In the genomic region with DNA sequence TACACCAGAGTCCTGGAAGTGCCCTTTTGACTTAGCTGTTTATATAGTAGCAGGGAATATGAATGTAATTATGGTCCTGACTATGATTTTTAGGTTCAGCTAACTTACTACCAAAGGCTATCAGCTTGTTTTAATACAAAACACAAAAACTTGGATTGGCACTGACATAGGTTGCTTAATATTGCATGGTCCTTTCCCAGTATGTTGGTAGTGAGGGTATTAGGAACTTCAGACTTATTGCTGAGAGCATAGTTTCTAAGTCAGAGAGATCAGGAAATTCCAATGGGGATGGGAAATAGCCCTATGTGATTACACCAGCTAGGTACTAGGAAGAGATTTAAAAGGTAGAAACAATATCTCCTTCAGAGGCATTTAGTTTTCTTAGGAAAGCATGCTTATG, we compare ENCODE assay signal across 15 cellular contexts. TPM values are rescaled to one million over a fixed set of nuclear protein-coding genes. Genes with fewer than 3 reads are reported as not detected.
DNase-seq lines count a peak whose midpoint lies in the region; ATAC-seq and TF ChIP-seq lines count a peak whose summit lies in the region.
"Had no signal": no experiment of that assay in that cellular context is flagged by ENCODE, and none has a peak within 500 bp of the region (broad histone marks: within the 10 kb centered on the region; RNA-seq: fewer than 3 reads in every experiment).

No MANE protein-coding gene starts in this region.

- TF ChIP-seq CTCF in left ventricle myocardium inferior (IDR thresholded peaks at IDR 0.05; ENCODE audit: borderline replicate concordance) (no peak), SU-DHL-6 (IDR thresholded peaks at IDR 0.05; ENCODE audit: insufficient read depth, low read length, poor library complexity, severe bottlenecking) (no peak), fibroblast of the aortic adventitia (IDR thresholded peaks at IDR 0.05; ENCODE audit: insufficient read depth, low read length) (no peak), type B pancreatic cell (conservative IDR thresholded peaks at IDR 0.05) (no peak), GM13977 (IDR thresholded peaks at IDR 0.05; ENCODE audit: extremely low read depth, insufficient read depth, missing control alignments) (no peak)

- H3K36me3 ChIP-seq in left ventricle myocardium inferior (peaks cover 3% of the 10 kb centered on the region), SU-DHL-6 (ENCODE audit: low read length) (peaks cover 16% of the 10 kb centered on the region)

- intact Hi-C loops in left ventricle myocardium inferior (cut with micrococcal nuclease) = loop anchor here (10.0 kb wide), 1 partner anchor 51 kb away; no protein-coding TSS in a partner anchor
- intact Hi-C loops in right cardiac atrium (cut with DNase I) = loop anchor here in 1 of 4 donors (10.0 kb wide), 1 partner anchor 81 kb away; a partner anchor contains a TSS

- DNase-seq in left ventricle myocardium inferior (no peak), right cardiac atrium (no peak), fibroblast of the aortic adventitia (ENCODE audit: low read depth) (peak; percentile 62), type B pancreatic cell (ENCODE audit: extremely low spot score, unreplicated experiment) (no peak), NCI-H187 (lab: John Stamatoyannopoulos, UW) (no peak), GM13977 (ENCODE audit: low spot score) (no peak)
- no peak for DNase-seq in activated CD4-positive, CD25-positive, alpha-beta regulatory T cell (lab: John Stamatoyannopoulos, UW)
- DNase-seq: activated T-cell treated with anti-CD3 and anti-CD28 coated beads, Interleukin-2, amount 50 U/mL, for 1 hour; amniotic stem cell; DMS 273 treated with DMSO at 0.1 percent for 48 hours; NCI-H2171; stimulated activated naive CD8-positive, alpha-beta T cell treated with anti-CD3 and anti-CD28 coated beads, Interleukin-15, amount 100 ng/mL, for 72 hours had no signal

- H4K20me1 ChIP-seq in SU-DHL-6 (ENCODE audit: low read depth, low read length) = peaks cover 64% of the 10 kb centered on the region

- H3K27me3 ChIP-seq in left ventricle myocardium inferior (ENCODE audit: low read depth) (no peaks in the 10 kb centered on the region), right cardiac atrium (ENCODE audit: control insufficient read depth, insufficient read depth) (no peaks in the 10 kb centered on the region), SU-DHL-6 (ENCODE audit: low read length) (no peaks in the 10 kb centered on the region)

- H2AFZ ChIP-seq in SU-DHL-6 (ENCODE audit: low read depth, low read length, severe bottlenecking) = no peak overlapping the region

- H3K4me1 ChIP-seq in left ventricle myocardium inferior (peaks cover 100% of the 10 kb centered on the region), right cardiac atrium (ENCODE audit: control insufficient read depth, insufficient read depth, low read length) (peaks cover 35% of the 10 kb centered on the region)

- H3K27ac ChIP-seq in left ventricle myocardium inferior (replicated peaks) = peak overlapping the region; percentile 14
- no peak overlapping the region for H3K27ac ChIP-seq in right cardiac atrium (ENCODE audit: low read length)
- no peak overlapping the region for H3K27ac ChIP-seq in SU-DHL-6 (ENCODE audit: low read depth, low read length)

- H3K4me3 Mint-ChIP-seq in type B pancreatic cell = no peak overlapping the region

- no peaks in the 10 kb centered on the region for H3K9me3 Mint-ChIP-seq in type B pancreatic cell
- H3K9me3 Mint-ChIP-seq: stimulated activated naive CD8-positive, alpha-beta T cell treated with anti-CD3 and anti-CD28 coated beads, Interleukin-15, amount 100 ng/mL, for 72 hours had no signal

- H3F3A ChIP-seq in SU-DHL-6 (ENCODE audit: insufficient read depth) = peaks cover 8% of the 10 kb centered on the region; the same call in 1 of the 2 replicates

- no peak overlapping the region for H3K9ac ChIP-seq in SU-DHL-6 (ENCODE audit: low read length)

- H3K9me3 ChIP-seq in left ventricle myocardium inferior (replicated peaks) (no peaks in the 10 kb centered on the region), right cardiac atrium (ENCODE audit: control insufficient read depth, low read length) (no peaks in the 10 kb centered on the region), SU-DHL-6 (ENCODE audit: insufficient read depth, low read length) (no peaks in the 10 kb centered on the region)

- H3K9me2 ChIP-seq in SU-DHL-6 (replicated peaks; ENCODE audit: insufficient read depth, low read length) = no peaks in the 10 kb centered on the region

- peaks cover 100% of the 10 kb centered on the region for H3K79me2 ChIP-seq in SU-DHL-6 (ENCODE audit: insufficient read depth, low read length)

- ATAC-seq in right cardiac atrium = no peak

- peaks cover 21% of the 10 kb centered on the region for H3K4me1 Mint-ChIP-seq in type B pancreatic cell (ENCODE audit: unreplicated experiment)

- H3K27ac Mint-ChIP-seq in type B pancreatic cell = peak overlapping the region; percentile 32

- no peaks in the 10 kb centered on the region for H3K27me3 Mint-ChIP-seq in type B pancreatic cell
- H3K27me3 Mint-ChIP-seq: stimulated activated naive CD8-positive, alpha-beta T cell treated with anti-CD3 and anti-CD28 coated beads, Interleukin-15, amount 100 ng/mL, for 72 hours had no signal

- H3K4me2 ChIP-seq in SU-DHL-6 (ENCODE audit: low read depth, low read length, poor library complexity, severe bottlenecking) = peak overlapping the region; percentile 90

- H3K4me3 ChIP-seq in left ventricle myocardium inferior (no peak overlapping the region), right cardiac atrium (ENCODE audit: low read length) (no peak overlapping the region), SU-DHL-6 (ENCODE audit: insufficient read depth, low read length, poor library complexity, severe bottlenecking) (no peak overlapping the region), fibroblast of the aortic adventitia (ENCODE audit: low read depth, low read length) (no peak overlapping the region)
- H3K4me3 ChIP-seq: coronary artery, lung had no signal

- peaks cover 15% of the 10 kb centered on the region for H3K36me3 Mint-ChIP-seq in type B pancreatic cell

- in situ Hi-C loops in GM13977 (cut with MboI; ENCODE audit: low pct_unique_long_range_greater_than_20kb, low sequenced_read_pairs, unreplicated experiment) = no loop called here

RNA-seq across cellular contexts. Expression of a gene that starts 7.7 kb away (rescaled TPM):
- total RNA-seq in left ventricle myocardium inferior (31.7 TPM), right cardiac atrium (10 to 100 TPM; 33.1 to 45.3 (median 40.0) TPM), fibroblast of the aortic adventitia (ENCODE audit: low replicate concordance) (17.4 and 26.9 TPM in 2 replicates), type B pancreatic cell (ENCODE audit: low replicate concordance) (106 and 121 TPM in 2 replicates)
- polyA plus RNA-seq in right cardiac atrium = 15.7 TPM
